In genomic region chr17:2854662-2855061, GRCh38 we compare ENCODE assay signal across 8 cellular contexts. TPM values are rescaled to one million over a fixed set of nuclear protein-coding genes. Genes with fewer than 3 reads are reported as not detected.
DNase-seq lines count a peak whose midpoint lies in the region; ATAC-seq and TF ChIP-seq lines count a peak whose summit lies in the region.

No MANE protein-coding gene starts in this region.

- H3K27me3 Mint-ChIP-seq in IgD-negative memory B cell (peaks cover 25% of the 10 kb centered on the region), naive B cell (peaks cover 47 to 59% (median 58%) of the 10 kb centered on the region in 3 donors)

- H3K27me3 ChIP-seq in BE2C = no peaks in the 10 kb centered on the region

- H3K4me1 Mint-ChIP-seq in IgD-negative memory B cell = peaks cover 7 to 25% (median 17%) of the 10 kb centered on the region in 3 donors
- peaks cover 16 to 23% (median 21%) of the 10 kb centered on the region in 3 donors for H3K4me1 Mint-ChIP-seq in naive B cell

- peak in 1 of 2 donors; percentile 6 for ATAC-seq in naive B cell (ENCODE audit: low read depth in 2 of 2)
- ATAC-seq in GM18520 (IDR thresholded peaks at IDR 0.05; ENCODE audit: unreplicated experiment) = no peak
- no peak for ATAC-seq in HG02981 (IDR thresholded peaks at IDR 0.05; ENCODE audit: unreplicated experiment)

- peak overlapping the region in 1 of 3 donors; percentile 32 for H3K27ac Mint-ChIP-seq in IgD-negative memory B cell
- peak overlapping the region in 1 of 6 donors; percentile 30 for H3K27ac Mint-ChIP-seq in naive B cell

- H3K36me3 Mint-ChIP-seq in IgD-negative memory B cell (peaks cover 6% of the 10 kb centered on the region), naive B cell (peaks cover 0 to 5% of the 10 kb centered on the region in 2 donors)

- TF ChIP-seq CTCF in BE2C (IDR thresholded peaks at IDR 0.05; ENCODE audit: low read depth, low read length) = no peak

- no peaks in the 10 kb centered on the region for H3K36me3 ChIP-seq in BE2C

- H3K4me1 ChIP-seq in BE2C = no peaks in the 10 kb centered on the region; the same call in 1 of the 2 replicates

- DNase-seq in BE2C (peak; percentile 70), ecto neural progenitor cell (ENCODE audit: low spot score) (peak; percentile 63), naive B cell (no peak), NCI-H1092 (lab: John Stamatoyannopoulos, UW) (no peak)
- no peak for DNase-seq in stimulated activated CD4-positive, alpha-beta T cell treated with anti-CD3 and anti-CD28 coated beads, Interleukin-2, amount 100 ng/mL, for 24 hours

- H3K9me3 Mint-ChIP-seq in IgD-negative memory B cell (peaks cover 0 to 2% (median 0%) of the 10 kb centered on the region in 3 donors), naive B cell (no peaks in the 10 kb centered on the region)

- peak overlapping the region; percentile 78 for H3K4me3 ChIP-seq in BE2C (ENCODE audit: low read depth, low read length)

- H3K9me3 ChIP-seq in BE2C = no peaks in the 10 kb centered on the region

- H3K4me3 Mint-ChIP-seq in IgD-negative memory B cell (peak overlapping the region; percentile 80 to 91 (median 84)), naive B cell (peak overlapping the region; percentile 79 to 92 (median 87))

RNA-seq across cellular contexts. Expression of gene RAP1GAP2, which starts 58.4 kb away (rescaled TPM):
- 52.5 TPM for polyA plus RNA-seq in BE2C (2012; ENCODE audit: insufficient read depth, insufficient read length, low read depth)
- polyA plus RNA-seq in IgD-negative memory B cell (3.9 TPM), naive B cell (ENCODE audit: low read depth in 6 of 6) (1 to 10 TPM in 3 of 6 donors, under 1 TPM in 2, not detected in 1; 0.96 to 2.9 (median 1.4) TPM)

Comparison
In these comparisons a context has a peak if more than half of its experiments do, and no peak if none do; other contexts are left out.
1. DNase-seq: peak in BE2C (single experiment) and ecto neural progenitor cell (single experiment); none in naive B cell (single experiment), stimulated activated CD4-positive, alpha-beta T cell treated with anti-CD3 and anti-CD28 coated beads, Interleukin-2, amount 100 ng/mL, for 24 hours (0 of 2) and NCI-H1092 (single experiment).